ENCODE assay signal across 15 cellular contexts in genomic region chr6:5208039-5208438, GRCh38. TPM values are rescaled to one million over a fixed set of nuclear protein-coding genes. Genes with fewer than 3 reads are reported as not detected.
DNase-seq lines count a peak whose midpoint lies in the region; ATAC-seq and TF ChIP-seq lines count a peak whose summit lies in the region.
"Had no signal": no experiment of that assay in that cellular context is flagged by ENCODE, and none has a peak within 500 bp of the region (broad histone marks: within the 10 kb centered on the region; RNA-seq: fewer than 3 reads in every experiment).

No MANE protein-coding gene starts in this region.

- ATAC-seq in left cardiac atrium (no peak), activated B cell treated with CpG ODN at 0.5 μM for 24 hours (ENCODE audit: low read depth) (peak; percentile 73), gastroesophageal sphincter (no peak), GM18498 (IDR thresholded peaks at IDR 0.05; ENCODE audit: unreplicated experiment) (no peak)
- ATAC-seq: lower lobe of right lung had no signal

- no peak overlapping the region for H3K27ac Mint-ChIP-seq in activated B cell treated with CpG ODN at 0.5 μM for 24 hours
- H3K27ac Mint-ChIP-seq: stimulated activated naive CD8-positive, alpha-beta T cell treated with anti-CD3 and anti-CD28 coated beads, Interleukin-15, Interleukin-2, amounts not matched to agents 100 ng/mL and 50 ng/mL, for 24 hours had no signal

- H3K27ac ChIP-seq in cardiac muscle cell: peak overlapping the region; percentile 84
- H3K27ac ChIP-seq in gastroesophageal sphincter: peak overlapping the region; percentile 22 to 69 (median 36)
- H3K27ac ChIP-seq in transverse colon: peak overlapping the region; percentile 5 to 29 (median 22)
- H3K27ac ChIP-seq: lower lobe of right lung, VCaP had no signal

- TF ChIP-seq EP300 in gastroesophageal sphincter (IDR thresholded peaks at IDR 0.05) (no peak), transverse colon (IDR thresholded peaks at IDR 0.05; ENCODE audit: low read depth) (no peak)

- H3K4me3 ChIP-seq in cardiac muscle cell (no peak overlapping the region), gastroesophageal sphincter (no peak overlapping the region), transverse colon (no peak overlapping the region)
- H3K4me3 ChIP-seq: lower lobe of right lung had no signal

- peaks cover 8% of the 10 kb centered on the region for H3K4me1 Mint-ChIP-seq in activated B cell treated with CpG ODN at 0.5 μM for 24 hours

- H3K9me3 ChIP-seq in cardiac muscle cell (ENCODE audit: low read depth) (no peaks in the 10 kb centered on the region), gastroesophageal sphincter (no peaks in the 10 kb centered on the region), transverse colon (no peaks in the 10 kb centered on the region)
- H3K9me3 ChIP-seq: lower lobe of right lung had no signal

- CTCF ChIA-PET in activated B cell treated with CpG ODN at 0.5 μM for 24 hours (lab: Charles Lee): no interaction called here

- H3K4me1 ChIP-seq in cardiac muscle cell (ENCODE audit: low read depth) (peaks cover 62% of the 10 kb centered on the region), gastroesophageal sphincter (peaks cover 12 to 52% (median 23%) of the 10 kb centered on the region in 3 donors), transverse colon (peaks cover 6 to 26% (median 9%) of the 10 kb centered on the region in 4 donors)

- no peaks in the 10 kb centered on the region for H3K9me3 Mint-ChIP-seq in activated B cell treated with CpG ODN at 0.5 μM for 24 hours
- H3K9me3 Mint-ChIP-seq: stimulated activated naive CD8-positive, alpha-beta T cell treated with anti-CD3 and anti-CD28 coated beads, Interleukin-15, Interleukin-2, amounts not matched to agents 100 ng/mL and 50 ng/mL, for 24 hours had no signal

- intact Hi-C loops in left cardiac atrium (cut with DNase I): no loop called here
- intact Hi-C loops in activated B cell treated with CpG ODN at 0.5 μM for 24 hours (cut with micrococcal nuclease): no loop called here
- intact Hi-C loops in transverse colon (cut with DNase I; ENCODE audit: low total_unique reads): loop anchor here (10.0 kb wide), 1 partner anchor 57 kb away; the partner anchor contains the start of genes FARS2 and LYRM4

- POLR2A ChIA-PET in activated B cell treated with CpG ODN at 0.5 μM for 24 hours (lab: Charles Lee): no interaction called here

- H3K36me3 ChIP-seq in cardiac muscle cell: no peaks in the 10 kb centered on the region
- H3K36me3 ChIP-seq in gastroesophageal sphincter: peaks cover 0 to 2% of the 10 kb centered on the region in 2 donors
- H3K36me3 ChIP-seq in transverse colon: no peaks in the 10 kb centered on the region

- no peak overlapping the region for H3K4me3 Mint-ChIP-seq in activated B cell treated with CpG ODN at 0.5 μM for 24 hours
- H3K4me3 Mint-ChIP-seq: stimulated activated naive CD8-positive, alpha-beta T cell treated with anti-CD3 and anti-CD28 coated beads, Interleukin-15, Interleukin-2, amounts not matched to agents 100 ng/mL and 50 ng/mL, for 24 hours had no signal

- TF ChIP-seq CTCF in cardiac muscle cell (IDR thresholded peaks at IDR 0.05; ENCODE audit: low read depth, low read length) (no peak), activated B cell treated with CpG ODN at 0.5 μM for 24 hours (IDR thresholded peaks at IDR 0.05) (no peak), gastroesophageal sphincter (IDR thresholded peaks at IDR 0.05) (no peak), transverse colon (IDR thresholded peaks at IDR 0.05) (no peak)

- whole genome bisulfite sequencing in gastroesophageal sphincter (ENCODE audit: low coverage in 1 of 2), 2 donors: 20 to 40% methylated on average over 2 of the region's 2 CpGs
- 71 to 80% methylated on average over 2 of the region's 2 CpGs for WGBS in transverse colon (ENCODE audit: low coverage in 1 of 2), 2 donors

- no peak for TF ChIP-seq POLR2A in gastroesophageal sphincter (IDR thresholded peaks at IDR 0.05)
- TF ChIP-seq POLR2A in transverse colon (IDR thresholded peaks at IDR 0.05): no peak

- no peaks in the 10 kb centered on the region for H3K27me3 ChIP-seq in cardiac muscle cell
- no peaks in the 10 kb centered on the region for H3K27me3 ChIP-seq in gastroesophageal sphincter
- no peaks in the 10 kb centered on the region for H3K27me3 ChIP-seq in transverse colon

- peaks cover 11% of the 10 kb centered on the region for H3K36me3 Mint-ChIP-seq in activated B cell treated with CpG ODN at 0.5 μM for 24 hours (ENCODE audit: low read depth)

- DNase-seq in cardiac muscle cell (ENCODE audit: low read depth in 1 of 2, low spot score in 1 of 2) (peak in 1 of 2 donors; percentile 25), left cardiac atrium (no peak), activated B cell treated with CpG ODN at 0.5 μM for 24 hours (no peak), transverse colon (no peak), SHP77 (lab: John Stamatoyannopoulos, UW) (no peak), NCI-H1930 (lab: John Stamatoyannopoulos, UW) (no peak)
- DNase-seq: activated naive CD4-positive, alpha-beta T cell; COR-L47; GF-D8; lower lobe of right lung; NCI-H2171 had no signal

- H3K27me3 Mint-ChIP-seq in activated B cell treated with CpG ODN at 0.5 μM for 24 hours: no peaks in the 10 kb centered on the region
- H3K27me3 Mint-ChIP-seq: stimulated activated naive CD8-positive, alpha-beta T cell treated with anti-CD3 and anti-CD28 coated beads, Interleukin-15, Interleukin-2, amounts not matched to agents 100 ng/mL and 50 ng/mL, for 24 hours had no signal

- in situ Hi-C loops in transverse colon (cut with MboI; ENCODE audit: low pct_ligation_motif_present in 1 of 4, low pct_unique_long_range_greater_than_20kb in 1 of 4, low sequenced_read_pairs in 3 of 4): no loop called here

RNA-seq across cellular contexts. Expression of gene LYRM4, which starts 52.7 kb away (rescaled TPM):
- 24.2 and 31.8 TPM in 2 replicates for total RNA-seq in cardiac muscle cell
- polyA plus RNA-seq in cardiac muscle cell: 38.3 and 57.3 TPM in 2 replicates
- total RNA-seq in left cardiac atrium: 10 to 100 TPM; 19.2 to 21.7 TPM
- 51.2 and 52.2 TPM in 2 replicates for total RNA-seq in activated B cell treated with CpG ODN at 0.5 μM for 24 hours
- 10 to 100 TPM; 16.4 to 27.9 (median 20.5) TPM for total RNA-seq in gastroesophageal sphincter
- 10 to 100 TPM in 1 of 4 donors, 1 to 10 TPM in 3; 3.0 to 14.0 (median 6.9) TPM for total RNA-seq in transverse colon

RNA-seq across cellular contexts. Expression of gene FARS2, which starts 53.3 kb away (rescaled TPM):
- total RNA-seq in cardiac muscle cell: 12.4 and 14.6 TPM in 2 replicates
- 19.1 and 22.5 TPM in 2 replicates for polyA plus RNA-seq in cardiac muscle cell
- 10 to 100 TPM; 14.6 to 16.4 TPM for total RNA-seq in left cardiac atrium
- 28.2 and 32.7 TPM in 2 replicates for total RNA-seq in activated B cell treated with CpG ODN at 0.5 μM for 24 hours
- 10 to 100 TPM in 3 of 4 donors, 1 to 10 TPM in 1; 9.8 to 16.3 (median 14.4) TPM for total RNA-seq in gastroesophageal sphincter
- 10 to 100 TPM in 3 of 4 donors, 1 to 10 TPM in 1; 2.6 to 21.9 (median 15.0) TPM for total RNA-seq in transverse colon

Comparison
In these comparisons a context has a peak if more than half of its experiments do, and no peak if none do; other contexts are left out.
1. H3K27ac ChIP-seq: peak in every context shown above with its lines; median percentile 84 in cardiac muscle cell; 36 in gastroesophageal sphincter; 22 in transverse colon.